1 cellular context compared by ENCODE assay signal in genomic region chr15:88744548-88745020, GRCh38.
TF ChIP-seq lines count a peak whose summit lies in the region.

No MANE protein-coding gene starts in this region.

TF ChIP-seq in endothelial cell of umbilical vein, 7 proteins besides CTCF, POLR2A, EP300 and RAD21 (continued from another document):
- TF ChIP-seq GATA2 (IDR thresholded peaks at IDR 0.05; ENCODE audit: insufficient read depth, insufficient read length, low read depth, low read length) (no peak), FOS (IDR thresholded peaks at IDR 0.05; ENCODE audit: borderline replicate concordance, insufficient read depth, low read length) (no peak), EZH2 (IDR thresholded peaks at IDR 0.05; ENCODE audit: borderline replicate concordance, low read depth, low read length, severe bottlenecking) (no peak)
